Comparison of ENCODE assay signal across 1 cellular context in the genomic region with DNA sequence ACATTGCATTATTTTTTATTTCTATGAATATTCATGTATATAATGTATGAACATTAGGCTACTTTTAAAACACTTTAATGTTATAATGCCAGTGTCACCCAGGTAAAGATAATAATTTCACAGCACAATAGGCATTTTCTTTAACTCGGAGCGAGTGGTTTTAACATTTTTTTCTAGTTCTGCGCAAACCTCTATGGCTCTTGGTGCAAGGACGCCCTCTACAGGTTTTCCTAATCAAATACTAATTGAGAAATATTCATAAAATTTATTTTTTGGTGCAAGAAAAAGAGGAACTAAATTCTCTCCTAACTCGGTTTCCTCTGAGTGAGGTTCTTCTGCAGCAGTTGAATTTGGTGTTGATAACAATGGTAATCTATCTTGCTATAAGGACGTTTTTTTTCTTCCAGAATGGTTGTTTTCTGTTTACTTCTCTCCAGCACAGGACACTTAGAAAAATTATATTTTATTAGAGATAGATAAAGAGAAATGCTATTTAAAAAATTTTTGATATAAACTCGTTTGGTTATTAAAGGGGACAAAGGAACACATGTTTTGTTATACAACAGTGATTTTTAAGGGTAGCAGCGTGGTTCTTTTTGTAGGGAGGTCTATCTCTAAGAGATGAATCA.
TF ChIP-seq lines count a peak whose summit lies in the region.

No MANE protein-coding gene starts in this region.

TF ChIP-seq in GM23338, 12 proteins besides CTCF, POLR2A, EP300 and RAD21 (continued from another document):
- TF ChIP-seq, protein P1, sequence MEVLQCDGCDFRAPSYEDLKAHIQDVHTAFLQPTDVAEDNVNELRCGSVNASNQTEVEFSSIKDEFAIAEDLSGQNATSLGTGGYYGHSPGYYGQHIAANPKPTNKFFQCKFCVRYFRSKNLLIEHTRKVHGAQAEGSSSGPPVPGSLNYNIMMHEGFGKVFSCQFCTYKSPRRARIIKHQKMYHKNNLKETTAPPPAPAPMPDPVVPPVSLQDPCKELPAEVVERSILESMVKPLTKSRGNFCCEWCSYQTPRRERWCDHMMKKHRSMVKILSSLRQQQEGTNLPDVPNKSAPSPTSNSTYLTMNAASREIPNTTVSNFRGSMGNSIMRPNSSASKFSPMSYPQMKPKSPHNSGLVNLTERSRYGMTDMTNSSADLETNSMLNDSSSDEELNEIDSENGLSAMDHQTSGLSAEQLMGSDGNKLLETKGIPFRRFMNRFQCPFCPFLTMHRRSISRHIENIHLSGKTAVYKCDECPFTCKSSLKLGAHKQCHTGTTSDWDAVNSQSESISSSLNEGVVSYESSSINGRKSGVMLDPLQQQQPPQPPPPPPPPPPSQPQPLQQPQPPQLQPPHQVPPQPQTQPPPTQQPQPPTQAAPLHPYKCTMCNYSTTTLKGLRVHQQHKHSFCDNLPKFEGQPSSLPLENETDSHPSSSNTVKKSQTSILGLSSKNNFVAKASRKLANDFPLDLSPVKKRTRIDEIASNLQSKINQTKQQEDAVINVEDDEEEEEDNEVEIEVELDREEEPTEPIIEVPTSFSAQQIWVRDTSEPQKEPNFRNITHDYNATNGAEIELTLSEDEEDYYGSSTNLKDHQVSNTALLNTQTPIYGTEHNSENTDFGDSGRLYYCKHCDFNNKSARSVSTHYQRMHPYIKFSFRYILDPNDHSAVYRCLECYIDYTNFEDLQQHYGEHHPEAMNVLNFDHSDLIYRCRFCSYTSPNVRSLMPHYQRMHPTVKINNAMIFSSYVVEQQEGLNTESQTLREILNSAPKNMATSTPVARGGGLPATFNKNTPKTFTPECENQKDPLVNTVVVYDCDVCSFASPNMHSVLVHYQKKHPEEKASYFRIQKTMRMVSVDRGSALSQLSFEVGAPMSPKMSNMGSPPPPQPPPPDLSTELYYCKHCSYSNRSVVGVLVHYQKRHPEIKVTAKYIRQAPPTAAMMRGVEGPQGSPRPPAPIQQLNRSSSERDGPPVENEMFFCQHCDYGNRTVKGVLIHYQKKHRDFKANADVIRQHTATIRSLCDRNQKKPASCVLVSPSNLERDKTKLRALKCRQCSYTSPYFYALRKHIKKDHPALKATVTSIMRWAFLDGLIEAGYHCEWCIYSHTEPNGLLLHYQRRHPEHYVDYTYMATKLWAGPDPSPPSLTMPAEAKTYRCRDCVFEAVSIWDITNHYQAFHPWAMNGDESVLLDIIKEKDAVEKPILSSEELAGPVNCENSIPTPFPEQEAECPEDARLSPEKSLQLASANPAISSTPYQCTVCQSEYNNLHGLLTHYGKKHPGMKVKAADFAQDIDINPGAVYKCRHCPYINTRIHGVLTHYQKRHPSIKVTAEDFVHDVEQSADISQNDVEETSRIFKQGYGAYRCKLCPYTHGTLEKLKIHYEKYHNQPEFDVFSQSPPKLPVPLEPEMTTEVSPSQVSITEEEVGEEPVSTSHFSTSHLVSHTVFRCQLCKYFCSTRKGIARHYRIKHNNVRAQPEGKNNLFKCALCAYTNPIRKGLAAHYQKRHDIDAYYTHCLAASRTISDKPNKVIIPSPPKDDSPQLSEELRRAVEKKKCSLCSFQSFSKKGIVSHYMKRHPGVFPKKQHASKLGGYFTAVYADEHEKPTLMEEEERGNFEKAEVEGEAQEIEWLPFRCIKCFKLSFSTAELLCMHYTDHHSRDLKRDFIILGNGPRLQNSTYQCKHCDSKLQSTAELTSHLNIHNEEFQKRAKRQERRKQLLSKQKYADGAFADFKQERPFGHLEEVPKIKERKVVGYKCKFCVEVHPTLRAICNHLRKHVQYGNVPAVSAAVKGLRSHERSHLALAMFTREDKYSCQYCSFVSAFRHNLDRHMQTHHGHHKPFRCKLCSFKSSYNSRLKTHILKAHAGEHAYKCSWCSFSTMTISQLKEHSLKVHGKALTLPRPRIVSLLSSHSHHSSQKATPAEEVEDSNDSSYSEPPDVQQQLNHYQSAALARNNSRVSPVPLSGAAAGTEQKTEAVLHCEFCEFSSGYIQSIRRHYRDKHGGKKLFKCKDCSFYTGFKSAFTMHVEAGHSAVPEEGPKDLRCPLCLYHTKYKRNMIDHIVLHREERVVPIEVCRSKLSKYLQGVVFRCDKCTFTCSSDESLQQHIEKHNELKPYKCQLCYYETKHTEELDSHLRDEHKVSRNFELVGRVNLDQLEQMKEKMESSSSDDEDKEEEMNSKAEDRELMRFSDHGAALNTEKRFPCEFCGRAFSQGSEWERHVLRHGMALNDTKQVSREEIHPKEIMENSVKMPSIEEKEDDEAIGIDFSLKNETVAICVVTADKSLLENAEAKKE (CRISPR knock-in tag; IDR thresholded peaks at IDR 0.05), result no peak
